ENCODE assay signal across 9 cellular contexts in the genomic region with DNA sequence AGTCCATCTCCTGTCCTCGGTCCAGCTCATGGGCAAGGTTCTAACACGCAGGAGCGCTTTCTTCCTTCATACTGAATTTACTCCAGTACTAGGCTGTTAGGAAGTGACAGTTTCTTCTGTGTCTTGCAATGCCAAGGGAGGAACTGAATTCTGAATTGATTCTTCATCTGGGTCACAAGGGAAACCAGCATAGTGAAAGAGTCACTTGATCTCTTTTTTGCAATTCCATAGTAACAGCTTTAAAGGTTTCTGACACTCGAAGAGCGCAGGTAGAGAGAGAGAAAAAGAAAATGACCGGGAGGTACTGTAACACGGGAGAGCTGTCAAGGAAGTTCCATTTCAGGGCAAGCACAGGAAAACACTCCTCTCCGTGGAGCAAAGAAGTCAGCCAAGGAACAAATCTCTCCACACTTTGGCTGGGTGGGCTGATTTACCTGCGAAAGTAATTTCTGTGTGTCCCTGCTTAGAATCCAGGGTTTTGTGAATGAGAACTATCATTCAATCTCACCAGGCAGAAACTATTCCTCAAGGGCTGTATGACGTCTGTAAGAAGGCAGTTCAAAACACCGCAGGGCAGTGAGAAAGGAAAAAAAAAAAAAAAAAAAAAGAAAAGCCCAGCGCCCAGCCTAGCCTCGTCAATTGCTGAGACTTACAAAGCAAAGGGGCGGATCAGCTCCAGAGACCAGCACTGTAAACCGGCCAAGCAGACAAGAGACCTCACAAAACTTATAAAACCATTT.
A peak's percentile ranks its signal among the peaks of the same experiment; 100 is the strongest.
DNase-seq lines count a peak whose midpoint lies in the region.
"Had no signal": no experiment of that assay in that cellular context is flagged by ENCODE, and none has a peak within 500 bp of the region (broad histone marks: within the 10 kb centered on the region; RNA-seq: fewer than 3 reads in every experiment).

No MANE protein-coding gene starts in this region.

- H3K36me3 Mint-ChIP-seq in activated T-cell treated with anti-CD3 and anti-CD28 coated beads, Interleukin-2, amount 50 U/mL, for 24 hours (ENCODE audit: low read depth): no peaks in the 10 kb centered on the region

- no peak overlapping the region for H3K4me3 ChIP-seq in Karpas-422 (ENCODE audit: low read length)

- H3K4me3 Mint-ChIP-seq in activated T-cell treated with anti-CD3 and anti-CD28 coated beads, Interleukin-2, amount 50 U/mL, for 24 hours: peak overlapping the region; percentile 53

- H3K4me1 Mint-ChIP-seq in activated T-cell treated with anti-CD3 and anti-CD28 coated beads, Interleukin-2, amount 50 U/mL, for 24 hours (ENCODE audit: low read depth): peaks cover 17% of the 10 kb centered on the region

- H4K20me1 ChIP-seq in Karpas-422 (ENCODE audit: insufficient read depth, low read depth, low read length): no peaks in the 10 kb centered on the region

- no peaks in the 10 kb centered on the region for H3K79me2 ChIP-seq in Karpas-422 (ENCODE audit: low read length)

- H3K9ac ChIP-seq in Karpas-422 (ENCODE audit: low read length): no peak overlapping the region

- no peaks in the 10 kb centered on the region for H3K9me3 ChIP-seq in Karpas-422 (ENCODE audit: low read length)

- no peak overlapping the region for H2AFZ ChIP-seq in Karpas-422 (ENCODE audit: low read length)

- H3K27me3 Mint-ChIP-seq in activated T-cell treated with anti-CD3 and anti-CD28 coated beads, Interleukin-2, amount 50 U/mL, for 24 hours: peaks cover 23% of the 10 kb centered on the region

- H3K9me3 Mint-ChIP-seq in activated T-cell treated with anti-CD3 and anti-CD28 coated beads, Interleukin-2, amount 50 U/mL, for 24 hours: no peaks in the 10 kb centered on the region

- H3K4me2 ChIP-seq in Karpas-422 (ENCODE audit: low read depth, low read length, poor library complexity, severe bottlenecking): no peak overlapping the region

- H3K27me3 ChIP-seq in Karpas-422 (ENCODE audit: low read length): no peaks in the 10 kb centered on the region

- no peak overlapping the region for H3K27ac Mint-ChIP-seq in activated T-cell treated with anti-CD3 and anti-CD28 coated beads, Interleukin-2, amount 50 U/mL, for 24 hours

- no peak for DNase-seq in activated T-cell treated with anti-CD3 and anti-CD28 coated beads, Interleukin-2, amount 50 U/mL, for 24 hours
- no peak for DNase-seq in activated T-cell treated with anti-CD3 and anti-CD28 coated beads for 4 hours
- DNase-seq in amniotic epithelial cell (ENCODE audit: low read depth): peak; percentile 41
- DNase-seq in iPS DF 19.7 (ENCODE audit: low read depth, low spot score): peak; percentile 5
- peak; percentile 53 for DNase-seq in pulmonary artery endothelial cell (ENCODE audit: low read depth, low spot score)
- no peak for DNase-seq in Karpas-422
- DNase-seq in OCI-M2 (lab: John Stamatoyannopoulos, UW; ENCODE audit: unreplicated experiment): no peak
- no peak for DNase-seq in stimulated activated CD4-positive, alpha-beta T cell treated with anti-CD3 and anti-CD28 coated beads, Interleukin-2, amount 100 ng/mL, for 48 hours
- DNase-seq: DND-41 had no signal

- no peak overlapping the region for H3K27ac ChIP-seq in Karpas-422 (ENCODE audit: low read length)

- H3K36me3 ChIP-seq in Karpas-422 (ENCODE audit: insufficient read depth, low read length): no peaks in the 10 kb centered on the region

- H3K9me2 ChIP-seq in Karpas-422 (replicated peaks; ENCODE audit: insufficient read depth, low read length): no peaks in the 10 kb centered on the region

- no peaks in the 10 kb centered on the region for H3K4me1 ChIP-seq in Karpas-422 (ENCODE audit: low read length)

Comparison
In these comparisons a context has a peak if more than half of its experiments do, and no peak if none do; other contexts are left out.
1. DNase-seq: peak in amniotic epithelial cell (single experiment), iPS DF 19.7 (single experiment) and pulmonary artery endothelial cell (single experiment); none in activated T-cell treated with anti-CD3 and anti-CD28 coated beads, Interleukin-2, amount 50 U/mL, for 24 hours (single experiment), activated T-cell treated with anti-CD3 and anti-CD28 coated beads for 4 hours (single experiment), Karpas-422 (single experiment), OCI-M2 (single experiment) and stimulated activated CD4-positive, alpha-beta T cell treated with anti-CD3 and anti-CD28 coated beads, Interleukin-2, amount 100 ng/mL, for 48 hours (0 of 2).